ENCODE assay signal across 21 cellular contexts in genomic region chr11:2664331-2664730, GRCh38. TPM values are rescaled to one million over a fixed set of nuclear protein-coding genes. Genes with fewer than 3 reads are reported as not detected.
A peak's percentile ranks its signal among the peaks of the same experiment; 100 is the strongest.
DNase-seq lines count a peak whose midpoint lies in the region; ATAC-seq, FAIRE-seq and TF ChIP-seq lines count a peak whose summit lies in the region.
"Had no signal": no experiment of that assay in that cellular context is flagged by ENCODE, and none has a peak within 500 bp of the region (broad histone marks: within the 10 kb centered on the region; RNA-seq: fewer than 3 reads in every experiment).

No MANE protein-coding gene starts in this region.

- H3K9ac ChIP-seq in colonic mucosa (ENCODE audit: low read depth in 2 of 2, low read length in 2 of 2) (no peak overlapping the region), kidney (ENCODE audit: low read length in 2 of 2) (no peak overlapping the region)

- DNase-seq in H7: peak; percentile 27
- peak; percentile 6 for DNase-seq in colonic mucosa
- DNase-seq in kidney: peak; percentile 35
- DNase-seq in posterior vena cava (ENCODE audit: low spot score): peak; percentile 37
- DNase-seq in inferior parietal cortex (ENCODE audit: extremely low spot score): no peak
- DNase-seq in stimulated activated CD4-positive, alpha-beta T cell treated with anti-CD3 and anti-CD28 coated beads, Interleukin-4, amount 100 ng/mL, for 1 hour: no peak
- DNase-seq: AML-193, DMS79, IMR-90, NCI-H1417, NCI-H187, NCI-H2107, NCI-H226, NCI-H524, NCI-H82, SJCRH30 had no signal

- intact Hi-C loops in colonic mucosa (cut with DNase I) (no loop called here), kidney (cut with DNase I) (no loop called here), posterior vena cava (cut with DNase I) (no loop called here)

- peaks cover 1% of the 10 kb centered on the region; the same call in 1 of the 2 replicates for H3K36me3 ChIP-seq in H7 (replicated peaks; ENCODE audit: control insufficient read depth, insufficient read depth, low read length)
- H3K36me3 ChIP-seq in colonic mucosa: no peaks in the 10 kb centered on the region
- H3K36me3 ChIP-seq in kidney (ENCODE audit: control insufficient read depth in 1 of 2, insufficient read depth in 2 of 2, low read length in 2 of 2): peaks cover 4 to 6% of the 10 kb centered on the region in 2 donors
- H3K36me3 ChIP-seq: HAP-1 had no signal

- H3K4me1 ChIP-seq in colonic mucosa (no peaks in the 10 kb centered on the region), kidney (ENCODE audit: control insufficient read depth in 1 of 2, insufficient read depth in 1 of 2, low read depth in 1 of 2, low read length in 2 of 2) (peaks cover 0 to under 1% of the 10 kb centered on the region in 2 donors)
- H3K4me1 ChIP-seq: HAP-1 had no signal

- no peaks in the 10 kb centered on the region for H3K9me3 ChIP-seq in colonic mucosa
- peaks cover 0 to 21% of the 10 kb centered on the region in 2 donors for H3K9me3 ChIP-seq in kidney (ENCODE audit: control insufficient read depth in 1 of 2, low read length in 2 of 2)
- H3K9me3 ChIP-seq: HAP-1 had no signal

- no peak overlapping the region for H3K4me3 ChIP-seq in H7 (ENCODE audit: insufficient read depth, low read depth, low read length)
- no peak overlapping the region for H3K4me3 ChIP-seq in colonic mucosa
- no peak overlapping the region for H3K4me3 ChIP-seq in kidney (ENCODE audit: low read length in 2 of 2)
- H3K4me3 ChIP-seq: HAP-1, SJCRH30 had no signal

- no peak for ATAC-seq in GM19452 (IDR thresholded peaks at IDR 0.05; ENCODE audit: unreplicated experiment)

- TF ChIP-seq CTCF in colonic mucosa (IDR thresholded peaks at IDR 0.05) (no peak), kidney (IDR thresholded peaks at IDR 0.05; ENCODE audit: borderline replicate concordance, extremely low read depth, insufficient read depth) (no peak)

- FAIRE-seq in kidney (lab: Jason Lieb, UNC): no peak
- FAIRE-seq: GM12892 had no signal

- H3K27ac ChIP-seq in colonic mucosa (no peak overlapping the region), kidney (ENCODE audit: low read depth in 2 of 2, low read length in 2 of 2) (no peak overlapping the region)
- H3K27ac ChIP-seq: C4-2B, HL-60, SJCRH30 had no signal

- H3K27me3 ChIP-seq in H7 (ENCODE audit: control insufficient read depth, insufficient read depth, low read length): no peaks in the 10 kb centered on the region; the same call in 1 of the 2 replicates
- H3K27me3 ChIP-seq in colonic mucosa: no peaks in the 10 kb centered on the region
- H3K27me3 ChIP-seq: SJCRH30 had no signal

RNA-seq across cellular contexts. Expression of gene KCNQ1OT1, which starts 35.5 kb away (rescaled TPM):
- total RNA-seq in H7 (2014; rRNA removed; shearing (Covaris generic)): 0.83 and 1.9 TPM in 2 replicates
- 1 to 10 TPM in 1 of 2 donors, under 1 TPM in 1; 0.77 to 1.5 TPM for total RNA-seq in colonic mucosa
- total RNA-seq in kidney: 4.4 TPM
- polyA plus RNA-seq in kidney (ENCODE audit: insufficient read depth, low read depth, low replicate concordance): 0.22 TPM
- total RNA-seq in posterior vena cava: 1 to 10 TPM; 1.8 to 3.5 TPM

Comparison
In these comparisons a context has a peak if more than half of its experiments do, and no peak if none do; other contexts are left out.
1. DNase-seq: peak in H7 (single experiment), colonic mucosa (single experiment), kidney (single experiment) and posterior vena cava (single experiment); none in inferior parietal cortex (single experiment) and stimulated activated CD4-positive, alpha-beta T cell treated with anti-CD3 and anti-CD28 coated beads, Interleukin-4, amount 100 ng/mL, for 1 hour (single experiment).